19 cellular contexts compared by ENCODE assay signal in genomic region chr3:117400303-117400702, GRCh38.
DNase-seq lines count a peak whose midpoint lies in the region; ATAC-seq lines count a peak whose summit lies in the region.
"Had no signal": no experiment of that assay in that cellular context is flagged by ENCODE, and none has a peak within 500 bp of the region (broad histone marks: within the 10 kb centered on the region; RNA-seq: fewer than 3 reads in every experiment).

No MANE protein-coding gene starts in this region.

- peaks cover 59% of the 10 kb centered on the region for H3K4me1 ChIP-seq in iPS-20b (ENCODE audit: insufficient read depth, low read length)
- H3K4me1 ChIP-seq: SJCRH30 had no signal

- H3K36me3 ChIP-seq in iPS-20b (ENCODE audit: insufficient read depth, low read depth, low read length), result no peaks in the 10 kb centered on the region
- H3K36me3 ChIP-seq: brain microvascular endothelial cell, heart right ventricle, SJCRH30 had no signal

- peak overlapping the region; percentile 56 for H3K27ac ChIP-seq in angular gyrus (ENCODE audit: low read depth, low read length)
- H3K27ac ChIP-seq in iPS-20b (ENCODE audit: low read length), result no peak overlapping the region
- H3K27ac ChIP-seq: brain microvascular endothelial cell, heart right ventricle, SJCRH30 had no signal

- DNase-seq in NCI-H1092 treated with DMSO at 0.1 percent for 48 hours (lab: John Stamatoyannopoulos, UW) (peak; percentile 61), NCI-H1092 (lab: John Stamatoyannopoulos, UW) (no peak), superior temporal gyrus (ENCODE audit: extremely low spot score) (peak; percentile 61)
- no peak for DNase-seq in activated CD4-positive, alpha-beta T cell treated with anti-CD3 and anti-CD28 coated beads, Interleukin-2, amount 50 U/mL, for 4 hours
- DNase-seq: activated CD4-positive, alpha-beta T cell treated with anti-CD3 and anti-CD28 coated beads, Interleukin-2, amount 50 U/mL, for 1 hour; activated CD8-positive, alpha-beta memory T cell treated with anti-CD3 and anti-CD28 coated beads, Interleukin-2, amount 50 U/mL, for 4 hours; activated naive CD8-positive, alpha-beta T cell treated with anti-CD3 and anti-CD28 coated beads for 36 hours; brain microvascular endothelial cell; cortex of kidney; heart right ventricle; PC-3; right cardiac atrium; SJCRH30; stimulated activated CD8-positive, alpha-beta memory T cell treated with anti-CD3 and anti-CD28 coated beads, Interleukin-4, amount 100 ng/mL, for 48 hours had no signal

- H3K4me3 ChIP-seq in iPS-20b (ENCODE audit: low read length), result peak overlapping the region; percentile 52
- H3K4me3 ChIP-seq: heart right ventricle, lung, SJCRH30 had no signal

- peaks cover 61% of the 10 kb centered on the region for H3K27me3 ChIP-seq in iPS-20b (ENCODE audit: insufficient read depth, low read length)
- H3K27me3 ChIP-seq: brain microvascular endothelial cell had no signal

- H3K9ac ChIP-seq in iPS-20b (ENCODE audit: low read depth, low read length), result peak overlapping the region; percentile 26

- ATAC-seq in HG02970 (IDR thresholded peaks at IDR 0.05; ENCODE audit: low FRiP score, unreplicated experiment) (no peak), esophagus mucosa (no peak)
- ATAC-seq: heart right ventricle, PC-3 had no signal

- H3K9me3 ChIP-seq in iPS-20b (ENCODE audit: insufficient read depth, low read depth, low read length), result no peaks in the 10 kb centered on the region
- H3K9me3 ChIP-seq: heart right ventricle, SJCRH30 had no signal

Comparison
In these comparisons a context has a peak if more than half of its experiments do, and no peak if none do; other contexts are left out.
1. DNase-seq: peak in NCI-H1092 treated with DMSO at 0.1 percent for 48 hours (single experiment) and superior temporal gyrus (single experiment); none in NCI-H1092 (single experiment) and activated CD4-positive, alpha-beta T cell treated with anti-CD3 and anti-CD28 coated beads, Interleukin-2, amount 50 U/mL, for 4 hours (0 of 2).